In genomic region chr9:12771891-12772290, GRCh38 we compare ENCODE assay signal across 18 cellular contexts. TPM values are rescaled to one million over a fixed set of nuclear protein-coding genes. Genes with fewer than 3 reads are reported as not detected.
A peak's percentile ranks its signal among the peaks of the same experiment; 100 is the strongest.
DNase-seq lines count a peak whose midpoint lies in the region; FAIRE-seq and TF ChIP-seq lines count a peak whose summit lies in the region.
"Had no signal": no experiment of that assay in that cellular context is flagged by ENCODE, and none has a peak within 500 bp of the region (broad histone marks: within the 10 kb centered on the region; RNA-seq: fewer than 3 reads in every experiment).

No MANE protein-coding gene starts in this region.

- TF ChIP-seq CTCF in epithelial cell of proximal tubule (conservative IDR thresholded peaks at IDR 0.05; ENCODE audit: low read depth, low read length) (no peak), mesothelial cell of epicardium (IDR thresholded peaks at IDR 0.05; ENCODE audit: unreplicated experiment) (no peak), endothelial cell (IDR thresholded peaks at IDR 0.05; ENCODE audit: unreplicated experiment) (no peak), esophagus muscularis mucosa (IDR thresholded peaks at IDR 0.05) (no peak), nephron progenitor cell (IDR thresholded peaks at IDR 0.05) (no peak)

- no peak for TF ChIP-seq EP300 in esophagus muscularis mucosa (IDR thresholded peaks at IDR 0.05)

- H3K9me3 ChIP-seq in esophagus muscularis mucosa = no peaks in the 10 kb centered on the region
- H3K9me3 ChIP-seq: right lobe of liver had no signal

- 74% methylated on average over 3 of the region's 3 CpGs for WGBS in esophagus muscularis mucosa

- no peak overlapping the region for H3K4me3 Mint-ChIP-seq in mesothelial cell of epicardium
- no peak overlapping the region for H3K4me3 Mint-ChIP-seq in endothelial cell (ENCODE audit: unreplicated experiment)
- H3K4me3 Mint-ChIP-seq in nephron progenitor cell = no peak overlapping the region

- peaks cover 4 to 11% (median 6%) of the 10 kb centered on the region in 4 donors for H3K4me1 ChIP-seq in esophagus muscularis mucosa

- no peak for TF ChIP-seq POLR2A in esophagus muscularis mucosa (IDR thresholded peaks at IDR 0.05; ENCODE audit: low read depth)

- DNase-seq in Daoy (ENCODE audit: low read depth) (peak; percentile 53), RCC 7860 (ENCODE audit: low spot score) (peak; percentile 21), epithelial cell of proximal tubule (ENCODE audit: low read depth) (peak; percentile 75), mesothelial cell of epicardium (ENCODE audit: low spot score in 2 of 2, unreplicated experiment in 2 of 2) (no peak), endothelial cell (ENCODE audit: low spot score) (no peak), esophagus muscularis mucosa (ENCODE audit: extremely low spot score) (no peak), nephron progenitor cell (no peak)
- DNase-seq in activated CD4-positive, CD25-positive, alpha-beta regulatory T cell treated with anti-CD3 and anti-CD28 coated beads, Interleukin-2, amount 50 U/mL, for 72 hours = no peak
- DNase-seq: activated naive CD4-positive, alpha-beta T cell treated with anti-CD3 and anti-CD28 coated beads, Interleukin-2, amount 50 U/mL, for 16 hours; activated T-cell treated with anti-CD3 and anti-CD28 coated beads, Interleukin-2, amount 50 U/mL, for 1 hour; caudate nucleus; head of caudate nucleus; NCI-H1930; NCI-H748 treated with DMSO at 0.1 percent for 48 hours; right lobe of liver; RPMI8226 had no signal

- H3K27ac ChIP-seq in esophagus muscularis mucosa (replicated peaks in 1 of 4) = no peak overlapping the region
- H3K27ac ChIP-seq: right lobe of liver had no signal

- no peaks in the 10 kb centered on the region for H3K36me3 Mint-ChIP-seq in mesothelial cell of epicardium
- H3K36me3 Mint-ChIP-seq in endothelial cell (ENCODE audit: low read depth, unreplicated experiment) = no peaks in the 10 kb centered on the region
- no peaks in the 10 kb centered on the region for H3K36me3 Mint-ChIP-seq in nephron progenitor cell (ENCODE audit: low read depth)

- H3K27ac Mint-ChIP-seq in mesothelial cell of epicardium (peak overlapping the region; percentile 30), endothelial cell (ENCODE audit: unreplicated experiment) (no peak overlapping the region), nephron progenitor cell (no peak overlapping the region)

- H3K9me3 Mint-ChIP-seq in mesothelial cell of epicardium = no peaks in the 10 kb centered on the region
- no peaks in the 10 kb centered on the region for H3K9me3 Mint-ChIP-seq in endothelial cell (ENCODE audit: unreplicated experiment)
- no peaks in the 10 kb centered on the region for H3K9me3 Mint-ChIP-seq in nephron progenitor cell

- no peaks in the 10 kb centered on the region for H3K36me3 ChIP-seq in esophagus muscularis mucosa
- H3K36me3 ChIP-seq: right lobe of liver had no signal

- H3K27me3 Mint-ChIP-seq in mesothelial cell of epicardium (ENCODE audit: low read depth) (no peaks in the 10 kb centered on the region), endothelial cell (ENCODE audit: unreplicated experiment) (peaks cover 3% of the 10 kb centered on the region), nephron progenitor cell (ENCODE audit: low read depth, poor library complexity) (peaks cover 10% of the 10 kb centered on the region)

- intact Hi-C loops in esophagus muscularis mucosa (cut with DNase I) = loop anchor here (10.0 kb wide), 1 partner anchor 313 kb away; no protein-coding TSS in a partner anchor

- no peak for FAIRE-seq in RCC 7860 (lab: Jason Lieb, UNC)
- FAIRE-seq: GM18507, GM19239 had no signal

- H3K4me3 ChIP-seq in epithelial cell of proximal tubule (ENCODE audit: low read depth, low read length) (no peak overlapping the region), esophagus muscularis mucosa (no peak overlapping the region)
- H3K4me3 ChIP-seq: right lobe of liver had no signal

- no peaks in the 10 kb centered on the region for H3K27me3 ChIP-seq in esophagus muscularis mucosa
- H3K27me3 ChIP-seq: right lobe of liver had no signal

- H3K4me1 Mint-ChIP-seq in mesothelial cell of epicardium (peaks cover 19% of the 10 kb centered on the region), endothelial cell (ENCODE audit: unreplicated experiment) (no peaks in the 10 kb centered on the region), nephron progenitor cell (peaks cover 14% of the 10 kb centered on the region)

RNA-seq across cellular contexts. Expression of gene LURAP1L, which starts 2.9 kb away (rescaled TPM):
- 2.0 and 2.4 TPM in 2 replicates for total RNA-seq in Daoy (2014; rRNA removed; shearing (Covaris generic))
- total RNA-seq in epithelial cell of proximal tubule = 5.2 and 11.8 TPM in 2 replicates
- total RNA-seq in mesothelial cell of epicardium = 31.2 to 33.9 TPM (median 32.7 TPM) in 3 replicates
- 0.51 TPM for total RNA-seq in endothelial cell (ENCODE audit: unreplicated experiment)
- total RNA-seq in esophagus muscularis mucosa = 10 to 100 TPM; 11.4 to 28.8 (median 23.9) TPM

Comparison
In these comparisons a context has a peak if more than half of its experiments do, and no peak if none do; other contexts are left out.
1. DNase-seq: peak in Daoy (single experiment), RCC 7860 (single experiment) and epithelial cell of proximal tubule (single experiment); none in mesothelial cell of epicardium (0 of 2), endothelial cell (single experiment), esophagus muscularis mucosa (single experiment), activated CD4-positive, CD25-positive, alpha-beta regulatory T cell treated with anti-CD3 and anti-CD28 coated beads, Interleukin-2, amount 50 U/mL, for 72 hours (single experiment) and nephron progenitor cell (single experiment).